Comparison of ENCODE assay signal across 32 cellular contexts in genomic region chr12:122005252-122005651, GRCh38. TPM values are rescaled to one million over a fixed set of nuclear protein-coding genes. Genes with fewer than 3 reads are reported as not detected.
A peak's percentile ranks its signal among the peaks of the same experiment; 100 is the strongest.
DNase-seq lines count a peak whose midpoint lies in the region; ATAC-seq and TF ChIP-seq lines count a peak whose summit lies in the region.
"Had no signal": no experiment of that assay in that cellular context is flagged by ENCODE, and none has a peak within 500 bp of the region (broad histone marks: within the 10 kb centered on the region; RNA-seq: fewer than 3 reads in every experiment).

No MANE protein-coding gene starts in this region.

- H3K9me2 ChIP-seq in SU-DHL-6 (replicated peaks; ENCODE audit: insufficient read depth, low read length): no peaks in the 10 kb centered on the region

- DNase-seq in IMR-90 (no peak), aorta (peak; percentile 12 to 48), right cardiac atrium (no peak), GF-D8 (lab: John Stamatoyannopoulos, UW) (no peak)
- no peak for DNase-seq in naive thymus-derived CD8-positive, alpha-beta T cell
- DNase-seq: activated effector memory CD4-positive, alpha-beta T cell treated with anti-CD3 and anti-CD28 coated beads, Interleukin-2, amount 50 U/mL, for 16 hours; activated T-cell treated with anti-CD3 and anti-CD28 coated beads, Interleukin-2, amount 50 U/mL, for 24 hours; anterior cingulate cortex; Calu3; effector CD8-positive, alpha-beta T cell; HCEC 1CT; kidney glomerular epithelial cell; mammary epithelial cell; NCI-H1092; NCI-H1694 treated with DMSO at 0.1 percent for 48 hours; NCI-H446 treated with DMSO at 0.1 percent for 48 hours; NCI-H774; OCI-M1; pancreas; retina; spleen; stimulated activated CD8-positive, alpha-beta memory T cell treated with anti-CD3 and anti-CD28 coated beads, Interleukin-4, amount 100 ng/mL, for 48 hours; T-helper 1 cell; transverse colon had no signal

- H3K27ac Mint-ChIP-seq in naive thymus-derived CD8-positive, alpha-beta T cell: peak overlapping the region in 3 of 10 donors; percentile 33 to 87 (median 43)
- H3K27ac Mint-ChIP-seq: activated naive CD8-positive, alpha-beta T cell; activated T-cell treated with anti-CD3 and anti-CD28 coated beads, Interleukin-2, amount 50 U/mL, for 24 hours; WTC11 had no signal

- intact Hi-C loops in IMR-90 (cut with micrococcal nuclease): no loop called here
- intact Hi-C loops in aorta (cut with DNase I): loop anchor here in 1 of 2 donors (5.0 kb wide), 1 partner anchor 38 kb away; no protein-coding TSS in a partner anchor
- intact Hi-C loops in right cardiac atrium (cut with DNase I): no loop called here

- H3K27me3 Mint-ChIP-seq in naive thymus-derived CD8-positive, alpha-beta T cell: peaks cover 0 to 3% (median 2%) of the 10 kb centered on the region in 5 donors
- H3K27me3 Mint-ChIP-seq: activated naive CD8-positive, alpha-beta T cell had no signal

- no peaks in the 10 kb centered on the region for H3K9me3 ChIP-seq in IMR-90 (ENCODE audit: control insufficient read depth, insufficient read depth, low read length)
- H3K9me3 ChIP-seq in SU-DHL-6 (ENCODE audit: insufficient read depth, low read length): no peaks in the 10 kb centered on the region
- H3K9me3 ChIP-seq in aorta (ENCODE audit: control insufficient read depth, low read length): no peaks in the 10 kb centered on the region
- H3K9me3 ChIP-seq in right cardiac atrium (ENCODE audit: control insufficient read depth, low read length): no peaks in the 10 kb centered on the region
- H3K9me3 ChIP-seq: gastroesophageal sphincter, pancreas, spleen, transverse colon had no signal

- POLR2A ChIA-PET in IMR-90 (lab: Charles Lee; ENCODE audit: unreplicated experiment): no interaction called here
- POLR2A ChIA-PET in naive thymus-derived CD8-positive, alpha-beta T cell (lab: Charles Lee): interaction anchor here (0.5 to 1.5 kb wide), 4 partner anchors 13 to 168 kb away, joined by 5 to 7 read pairs (median 6); no protein-coding TSS in a partner anchor

- no peaks in the 10 kb centered on the region for H3K79me1 ChIP-seq in IMR-90 (ENCODE audit: low read depth in 1 of 2, low read length in 2 of 2)

- no peak overlapping the region for H3K4ac ChIP-seq in IMR-90 (ENCODE audit: low read depth, low read length)

- no peaks in the 10 kb centered on the region for H3K9me1 ChIP-seq in IMR-90 (ENCODE audit: insufficient read depth, low read length)

- no peak overlapping the region for H3K27ac ChIP-seq in IMR-90 (ENCODE audit: insufficient read depth, low read length)
- peak overlapping the region; percentile 100 for H3K27ac ChIP-seq in SU-DHL-6 (ENCODE audit: low read depth, low read length)
- H3K27ac ChIP-seq in aorta (ENCODE audit: low read depth in 1 of 2, low read length in 2 of 2): peak overlapping the region in 1 of 2 donors; percentile 22
- H3K27ac ChIP-seq in right cardiac atrium (ENCODE audit: low read length): no peak overlapping the region
- H3K27ac ChIP-seq: gastroesophageal sphincter, pancreas, RWPE1, transverse colon had no signal

- H4K8ac ChIP-seq in IMR-90 (ENCODE audit: low read depth in 2 of 2, low read length in 2 of 2): no peak overlapping the region

- H2AK9ac ChIP-seq in IMR-90 (replicated peaks; ENCODE audit: low read depth, low read length, poor library complexity): no peak overlapping the region

- no TSS peak for BruUV-seq in IMR-90 (replicated peaks; lab: Mats Ljungman, UMichigan)

- in situ Hi-C loops in IMR-90 (cut with MboI; ENCODE audit: low sequenced_read_pairs): no loop called here

- peak overlapping the region in 6 of 10 donors; percentile 4 to 58 (median 16) for H3K4me3 Mint-ChIP-seq in naive thymus-derived CD8-positive, alpha-beta T cell
- H3K4me3 Mint-ChIP-seq: activated T-cell treated with anti-CD3 and anti-CD28 coated beads, Interleukin-2, amount 50 U/mL, for 24 hours; CD14-positive monocyte; WTC11 had no signal

- no peak overlapping the region for H2BK15ac ChIP-seq in IMR-90 (ENCODE audit: low read depth, low read length)

- H3K18ac ChIP-seq in IMR-90 (ENCODE audit: low read depth, low read length): no peak overlapping the region

- H3K14ac ChIP-seq in IMR-90 (replicated peaks; ENCODE audit: low read depth, low read length): no peak overlapping the region

- peaks cover 89% of the 10 kb centered on the region for H3F3A ChIP-seq in SU-DHL-6 (ENCODE audit: insufficient read depth)

- CTCF ChIA-PET in IMR-90 (lab: Yijun Ruan, JAX): no interaction called here

- H3K23ac ChIP-seq in IMR-90 (ENCODE audit: low read depth, low read length): no peak overlapping the region

- no peak for ATAC-seq in IMR-90 (ENCODE audit: low read depth)
- ATAC-seq in naive thymus-derived CD8-positive, alpha-beta T cell: no peak
- no peak for ATAC-seq in aorta (ENCODE audit: low FRiP score)
- ATAC-seq in right cardiac atrium: no peak
- no peak for ATAC-seq in GM19467 (IDR thresholded peaks at IDR 0.05; ENCODE audit: unreplicated experiment)
- ATAC-seq: gastroesophageal sphincter, HepG2, pancreas, WTC11 had no signal

- no peak for TF ChIP-seq RAD21 in IMR-90 (IDR thresholded peaks at IDR 0.05; ENCODE audit: low read length)

- TF ChIP-seq CTCF in IMR-90 (conservative IDR thresholded peaks at IDR 0.05; ENCODE audit: low read depth, low read length) (no peak), SU-DHL-6 (IDR thresholded peaks at IDR 0.05; ENCODE audit: insufficient read depth, low read length, poor library complexity, severe bottlenecking) (no peak)

- dilution Hi-C loops in IMR-90 (cut with HindIII; ENCODE audit: low sequenced_read_pairs, unreplicated experiment): no loop called here

- no peak overlapping the region for H3K56ac ChIP-seq in IMR-90 (ENCODE audit: extremely low read depth, insufficient read depth, low read length)

- H4K20me1 ChIP-seq in IMR-90 (ENCODE audit: insufficient read depth, low read length): no peaks in the 10 kb centered on the region
- no peaks in the 10 kb centered on the region for H4K20me1 ChIP-seq in SU-DHL-6 (ENCODE audit: low read depth, low read length)

- no peak overlapping the region for H4K5ac ChIP-seq in IMR-90 (ENCODE audit: low read depth, low read length)

- H3K27me3 ChIP-seq in IMR-90 (ENCODE audit: control insufficient read depth, insufficient read depth, low read length) (no peaks in the 10 kb centered on the region), SU-DHL-6 (ENCODE audit: low read length) (no peaks in the 10 kb centered on the region), aorta (ENCODE audit: control insufficient read depth in 1 of 2, insufficient read depth in 2 of 2, low read length in 1 of 2) (no peaks in the 10 kb centered on the region), right cardiac atrium (ENCODE audit: control insufficient read depth, insufficient read depth) (no peaks in the 10 kb centered on the region)
- H3K27me3 ChIP-seq: gastroesophageal sphincter, pancreas, transverse colon had no signal

- H2AK5ac ChIP-seq in IMR-90 (ENCODE audit: low read depth, low read length): peak overlapping the region; percentile 8; the same call in 1 of the 2 replicates

- H2AFZ ChIP-seq in IMR-90 (replicated peaks; ENCODE audit: low read length, poor library complexity): no peak overlapping the region
- H2AFZ ChIP-seq in SU-DHL-6 (ENCODE audit: low read depth, low read length, severe bottlenecking): no peak overlapping the region

- WGBS in IMR-90 (ENCODE audit: extremely low coverage in 2 of 2, insufficient read length in 1 of 2), 2 experiments: 100% methylated on average over 2 of the region's 8 CpGs; no CpG with 5 or more reads in 1 of the 2 experiments
- 83% methylated on average over 8 of the region's 8 CpGs for whole genome bisulfite sequencing in aorta, 2 donors
- 83% methylated on average over 8 of the region's 8 CpGs for WGBS in right cardiac atrium

- no peak overlapping the region for H2BK120ac ChIP-seq in IMR-90 (ENCODE audit: low read depth, low read length)

- H3K9ac ChIP-seq in IMR-90 (ENCODE audit: low read depth, low read length) (no peak overlapping the region), SU-DHL-6 (ENCODE audit: low read length) (peak overlapping the region; percentile 80)

- H3K79me2 ChIP-seq in SU-DHL-6 (ENCODE audit: insufficient read depth, low read length): peaks cover 23% of the 10 kb centered on the region

- H4K91ac ChIP-seq in IMR-90 (ENCODE audit: insufficient read depth, low read depth, low read length): no peak overlapping the region

- peaks cover 12 to 66% (median 34%) of the 10 kb centered on the region in 4 donors for H3K4me1 Mint-ChIP-seq in naive thymus-derived CD8-positive, alpha-beta T cell

- no peaks in the 10 kb centered on the region for H3K9me3 Mint-ChIP-seq in naive thymus-derived CD8-positive, alpha-beta T cell
- H3K9me3 Mint-ChIP-seq: activated T-cell treated with anti-CD3 and anti-CD28 coated beads, Interleukin-2, amount 50 U/mL, for 24 hours; WTC11 had no signal

- H3K36me3 Mint-ChIP-seq in naive thymus-derived CD8-positive, alpha-beta T cell: peaks cover 0 to 2% (median 0%) of the 10 kb centered on the region in 3 donors
- H3K36me3 Mint-ChIP-seq: activated naive CD8-positive, alpha-beta T cell; CD14-positive monocyte; WTC11 had no signal

- TF ChIP-seq POLR2A in IMR-90 (IDR thresholded peaks at IDR 0.05; ENCODE audit: low read depth, low read length): no peak

- H3K4me1 ChIP-seq in IMR-90 (ENCODE audit: control insufficient read depth, insufficient read depth, low read length): peaks cover 14% of the 10 kb centered on the region
- peaks cover 0 to 2% of the 10 kb centered on the region in 2 donors for H3K4me1 ChIP-seq in aorta (ENCODE audit: control insufficient read depth in 1 of 2, insufficient read depth in 2 of 2, low read length in 2 of 2)
- peaks cover 2% of the 10 kb centered on the region for H3K4me1 ChIP-seq in right cardiac atrium (ENCODE audit: control insufficient read depth, insufficient read depth, low read length)
- H3K4me1 ChIP-seq: pancreas had no signal

- H2BK20ac ChIP-seq in IMR-90 (ENCODE audit: low read depth, low read length): no peak overlapping the region

- no peak overlapping the region for H3K4me3 ChIP-seq in IMR-90 (ENCODE audit: insufficient read depth, low read depth, low read length)
- H3K4me3 ChIP-seq in SU-DHL-6 (ENCODE audit: insufficient read depth, low read length, poor library complexity, severe bottlenecking): peak overlapping the region; percentile 46
- H3K4me3 ChIP-seq in aorta (ENCODE audit: low read length in 2 of 2): no peak overlapping the region
- H3K4me3 ChIP-seq in right cardiac atrium (ENCODE audit: low read length): no peak overlapping the region
- H3K4me3 ChIP-seq: gastroesophageal sphincter, pancreas, spleen, transverse colon had no signal

- H3K36me3 ChIP-seq in IMR-90 (ENCODE audit: control insufficient read depth, insufficient read depth, low read length): no peaks in the 10 kb centered on the region
- H3K36me3 ChIP-seq in SU-DHL-6 (ENCODE audit: low read length): peaks cover 15% of the 10 kb centered on the region
- H3K36me3 ChIP-seq in aorta (ENCODE audit: control insufficient read depth in 1 of 2, insufficient read depth in 2 of 2, low read length in 1 of 2): no peaks in the 10 kb centered on the region
- H3K36me3 ChIP-seq: gastroesophageal sphincter, pancreas, spleen, transverse colon had no signal

- no peak overlapping the region for H3K4me2 ChIP-seq in IMR-90 (ENCODE audit: low read depth, low read length)
- H3K4me2 ChIP-seq in SU-DHL-6 (ENCODE audit: low read depth, low read length, poor library complexity, severe bottlenecking): peak overlapping the region; percentile 92

- no peak overlapping the region for H2BK5ac ChIP-seq in IMR-90 (ENCODE audit: low read depth, low read length, poor library complexity, severe bottlenecking)

RNA-seq across cellular contexts. Expression of gene BCL7A, which starts 16.4 kb away (rescaled TPM):
- total RNA-seq in IMR-90 (2012; rRNA removed) (5.6 and 6.1 TPM in 2 replicates), aorta (1 to 10 TPM; 6.2 to 6.3 TPM), right cardiac atrium (10 to 100 TPM in 3 of 4 donors, 1 to 10 TPM in 1; 9.5 to 13.2 (median 11.8) TPM)
- polyA plus RNA-seq in IMR-90 (2012; rRNA removed) (7.9 and 8.6 TPM in 2 replicates), aorta (1 to 10 TPM; 1.1 to 2.7 TPM), right cardiac atrium (6.7 TPM)
- 6.7 and 7.3 TPM in 2 replicates for polyA plus RNA-seq in IMR-90 (2012; cell fraction: cytosol; rRNA removed)
- 6.3 and 6.4 TPM in 2 replicates for polyA plus RNA-seq in IMR-90 (2012; cell fraction: nucleus; rRNA removed; ENCODE audit: low replicate concordance)
- 10 to 100 TPM; 10.5 to 12.0 TPM for total RNA-seq in naive thymus-derived CD8-positive, alpha-beta T cell
- polyA plus RNA-seq in naive thymus-derived CD8-positive, alpha-beta T cell: 1 to 10 TPM; 3.0 to 7.3 (median 7.1) TPM

Comparison
In these comparisons a context has a peak if more than half of its experiments do, and no peak if none do; other contexts are left out.
1. DNase-seq: peak in aorta (2 of 2); none in IMR-90 (single experiment), naive thymus-derived CD8-positive, alpha-beta T cell (0 of 10), right cardiac atrium (0 of 3) and GF-D8 (single experiment).